In genomic region chr4:57854748-57855147, GRCh38 we compare ENCODE assay signal across 10 cellular contexts.
DNase-seq lines count a peak whose midpoint lies in the region; ATAC-seq and TF ChIP-seq lines count a peak whose summit lies in the region.
"Had no signal": no experiment of that assay in that cellular context is flagged by ENCODE, and none has a peak within 500 bp of the region (broad histone marks: within the 10 kb centered on the region; RNA-seq: fewer than 3 reads in every experiment).

No MANE protein-coding gene starts in this region.

- ATAC-seq in GM18508 (IDR thresholded peaks at IDR 0.05; ENCODE audit: insufficient read depth, unreplicated experiment) (peak; percentile 69), GM21423 (IDR thresholded peaks at IDR 0.05; ENCODE audit: unreplicated experiment) (peak; percentile 86), HG03460 (IDR thresholded peaks at IDR 0.05; ENCODE audit: unreplicated experiment) (peak; percentile 90)
- no peak for ATAC-seq in effector memory CD8-positive, alpha-beta T cell (replicated peaks)

- H3K27ac Mint-ChIP-seq in effector memory CD8-positive, alpha-beta T cell, result no peak overlapping the region
- H3K27ac Mint-ChIP-seq: activated T-helper 2 cell treated with anti-CD3 and anti-CD28 coated beads, Interferon-gamma antibody, Interleukin-2, Interleukin-4, amounts not matched to agents 10 μg/mL and 5 μg/mL and 100 μg/mL, durations not matched to agents 14 hours and 24 hours and 36 hours; CD4-positive, alpha-beta T cell had no signal

- no peaks in the 10 kb centered on the region for H3K27me3 Mint-ChIP-seq in effector memory CD8-positive, alpha-beta T cell
- H3K27me3 Mint-ChIP-seq: CD4-positive, alpha-beta T cell had no signal

- H3K36me3 Mint-ChIP-seq in effector memory CD8-positive, alpha-beta T cell (ENCODE audit: insufficient read depth), result no peaks in the 10 kb centered on the region

- H3K9me3 Mint-ChIP-seq in effector memory CD8-positive, alpha-beta T cell, result peaks cover 5 to 8% of the 10 kb centered on the region in 2 donors

- H3K4me1 Mint-ChIP-seq in effector memory CD8-positive, alpha-beta T cell (ENCODE audit: low read depth in 2 of 2), result no peaks in the 10 kb centered on the region

- TF ChIP-seq CTCF in GM10266 (IDR thresholded peaks at IDR 0.05; ENCODE audit: control insufficient read depth, insufficient read depth, low read depth, missing control alignments), result no peak

- peak; percentile 61 for DNase-seq in left kidney (ENCODE audit: low read depth, low spot score)
- DNase-seq in effector memory CD8-positive, alpha-beta T cell, result no peak
- DNase-seq in T-helper 9 cell, result no peak
- DNase-seq in GM10266 (ENCODE audit: extremely low spot score), result no peak
- no peak for DNase-seq in COLO829 (ENCODE audit: low spot score)
- DNase-seq: CD4-positive, alpha-beta T cell had no signal

- no peak overlapping the region for H3K4me3 Mint-ChIP-seq in effector memory CD8-positive, alpha-beta T cell
- H3K4me3 Mint-ChIP-seq: CD4-positive, alpha-beta T cell had no signal
